ENCODE assay signal across 8 cellular contexts in genomic region chr15:74433592-74434259, GRCh38. TPM values are rescaled to one million over a fixed set of nuclear protein-coding genes. Genes with fewer than 3 reads are reported as not detected.
DNase-seq lines count a peak whose midpoint lies in the region; ATAC-seq lines count a peak whose summit lies in the region.

Gene SEMA7A (minus strand): TSS chr15:74433958. CDS start chr15:74433918, 40 bp downstream.

- peak within 1 kb of the TSS; percentile 93 for H3K9ac ChIP-seq in NT2/D1 (ENCODE audit: insufficient read length, low read depth)

- H3K27me3 ChIP-seq in NT2/D1 (ENCODE audit: insufficient read depth, insufficient read length) (peaks cover 24% of the 10 kb centered on the region), mononuclear cell (ENCODE audit: insufficient read depth, low read length) (peaks cover 8% of the 10 kb centered on the region)

- H3K4me3 ChIP-seq in NT2/D1 (ENCODE audit: insufficient read length, low read depth) (peak within 1 kb of the TSS; percentile 86), mononuclear cell (ENCODE audit: low read length) (peak within 1 kb of the TSS; percentile 56)

- ATAC-seq in GM19025 (IDR thresholded peaks at IDR 0.05; ENCODE audit: low read depth, unreplicated experiment) (peak; percentile 70), HG03280 (IDR thresholded peaks at IDR 0.05; ENCODE audit: unreplicated experiment) (peak; percentile 75)

- H3K27ac ChIP-seq in epithelial cell of prostate = peak within 1 kb of the TSS; percentile 69

- peak; percentile 92 for DNase-seq in Ammon's horn (ENCODE audit: low spot score)
- peak; percentile 73 for DNase-seq in NT2/D1 (ENCODE audit: low read depth, low spot score)
- peak; percentile 92 for DNase-seq in activated CD8-positive, alpha-beta memory T cell treated with anti-CD3 and anti-CD28 coated beads, Interleukin-2, amount 50 U/mL, for 48 hours
- DNase-seq in epithelial cell of prostate (ENCODE audit: low read depth, low spot score) = no peak
- peak; percentile 44 to 50 for DNase-seq in stimulated activated CD8-positive, alpha-beta memory T cell treated with anti-CD3 and anti-CD28 coated beads, Interleukin-4, amount 100 ng/mL, for 1 hour (ENCODE audit: low read depth in 2 of 2, low spot score in 1 of 2)

- no peaks in the 10 kb centered on the region for H3K9me3 ChIP-seq in NT2/D1 (ENCODE audit: insufficient read depth, low read length)
- H3K9me3 ChIP-seq in mononuclear cell (ENCODE audit: low read depth, low read length) = no peaks in the 10 kb centered on the region

- H3K4me1 ChIP-seq in NT2/D1 (ENCODE audit: insufficient read depth, insufficient read length) (peaks cover 32% of the 10 kb centered on the region), mononuclear cell (ENCODE audit: insufficient read depth, low read length) (peaks cover 44% of the 10 kb centered on the region)

- peaks cover 6% of the 10 kb centered on the region for H3K36me3 ChIP-seq in NT2/D1 (ENCODE audit: insufficient read depth, insufficient read length, low read length)

RNA-seq across cellular contexts. Expression of gene SEMA7A, which starts in this region (rescaled TPM):
- 5.9 TPM for total RNA-seq in mononuclear cell
